In the genomic region with DNA sequence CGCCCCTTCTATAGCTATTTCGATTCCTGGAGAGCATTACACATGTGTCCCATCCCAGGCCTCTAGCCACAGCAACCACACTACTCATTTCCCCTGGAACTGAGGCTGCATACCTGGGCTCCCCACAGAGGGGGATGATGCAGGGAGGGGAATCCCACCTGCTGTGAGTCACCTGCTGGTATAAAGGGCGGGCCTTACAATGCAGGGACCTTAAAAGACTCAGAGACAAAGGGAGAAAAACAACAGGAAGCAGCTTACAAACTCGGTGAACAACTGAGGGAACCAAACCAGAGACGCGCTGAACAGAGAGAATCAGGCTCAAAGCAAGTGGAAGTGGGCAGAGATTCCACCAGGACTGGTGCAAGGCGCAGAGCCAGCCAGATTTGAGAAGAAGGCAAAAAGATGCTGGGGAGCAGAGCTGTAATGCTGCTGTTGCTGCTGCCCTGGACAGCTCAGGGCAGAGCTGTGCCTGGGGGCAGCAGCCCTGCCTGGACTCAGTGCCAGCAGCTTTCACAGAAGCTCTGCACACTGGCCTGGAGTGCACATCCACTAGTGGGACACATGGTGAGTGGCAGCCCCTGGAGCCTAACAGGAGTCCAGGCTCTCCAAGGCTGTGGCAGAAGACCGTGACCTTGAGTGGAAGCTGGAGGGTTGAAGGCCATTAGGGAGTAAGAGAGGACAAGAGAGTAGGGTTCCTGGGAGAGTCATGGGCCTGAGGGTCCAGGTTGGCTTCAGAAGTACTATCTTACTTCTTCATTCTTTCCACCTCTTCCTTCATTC, we compare ENCODE assay signal across 8 cellular contexts. TPM values are rescaled to one million over a fixed set of nuclear protein-coding genes. Genes with fewer than 3 reads are reported as not detected.
DNase-seq lines count a peak whose midpoint lies in the region; ATAC-seq and TF ChIP-seq lines count a peak whose summit lies in the region.

A gene with protein sequence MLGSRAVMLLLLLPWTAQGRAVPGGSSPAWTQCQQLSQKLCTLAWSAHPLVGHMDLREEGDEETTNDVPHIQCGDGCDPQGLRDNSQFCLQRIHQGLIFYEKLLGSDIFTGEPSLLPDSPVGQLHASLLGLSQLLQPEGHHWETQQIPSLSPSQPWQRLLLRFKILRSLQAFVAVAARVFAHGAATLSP (plus strand): TSS at position 242 of the 780 bp plus-strand sequence. CDS start 161 bp downstream, at position 403.

- peak; percentile 76 for ATAC-seq in CD8-positive, alpha-beta T cell
- ATAC-seq in HG02870 (IDR thresholded peaks at IDR 0.05; ENCODE audit: unreplicated experiment) (peak; percentile 41), HG02623 (IDR thresholded peaks at IDR 0.05; ENCODE audit: unreplicated experiment) (no peak)
- peak; percentile 86 to 87 for ATAC-seq in activated CD4-positive, CD25-positive, alpha-beta regulatory T cell treated with anti-CD3 and anti-CD28 coated beads, Interleukin-2, amount 50 U/mL, for 24 hours

- peaks cover 32% of the 10 kb centered on the region for H3K4me1 ChIP-seq in CD8-positive, alpha-beta T cell (ENCODE audit: insufficient read depth, low read length)

- peaks cover 50% of the 10 kb centered on the region for H3K4me1 Mint-ChIP-seq in CD8-positive, alpha-beta T cell (ENCODE audit: low read depth)
- H3K4me1 Mint-ChIP-seq in dendritic cell treated with granulocyte-macrophage colony-stimulating factor and Interleukin-4, amounts not matched to agents 40 ng/mL and 50 ng/mL, for 4 days (ENCODE audit: low read depth) = peaks cover 59% of the 10 kb centered on the region

- intact Hi-C loops in CD8-positive, alpha-beta T cell (cut with DNase I, micrococcal nuclease) = loop anchor here (1.0 to 10.0 kb wide), 6 partner anchors 21 to 346 kb away; a partner anchor contains a TSS
- intact Hi-C loops in dendritic cell treated with granulocyte-macrophage colony-stimulating factor and Interleukin-4, amounts not matched to agents 40 ng/mL and 50 ng/mL, for 4 days (cut with micrococcal nuclease) = no loop called here

- POLR2A ChIA-PET in CD8-positive, alpha-beta T cell (lab: Charles Lee) = interaction anchor here (0.6 to 6.7 kb wide), 14 partner anchors 10 to 377 kb away, joined by 3 to 84 read pairs (median 5); a partner anchor contains a TSS

- peak within 1 kb of the TSS; percentile 93 for H3K4me3 Mint-ChIP-seq in CD8-positive, alpha-beta T cell
- H3K4me3 Mint-ChIP-seq in dendritic cell treated with granulocyte-macrophage colony-stimulating factor and Interleukin-4, amounts not matched to agents 40 ng/mL and 50 ng/mL, for 4 days = no peak within 1 kb of the TSS

- peak; percentile 56 to 94 (median 81) for DNase-seq in CD8-positive, alpha-beta T cell
- DNase-seq in stimulated activated CD4-positive, alpha-beta T cell treated with anti-CD3 and anti-CD28 coated beads, Interleukin-1b, Interleukin-23, amount 100 ng/mL, for 24 hours (ENCODE audit: low read depth in 4 of 4, low spot score in 1 of 4) = peak; percentile 53 to 86 (median 70)
- no peak for DNase-seq in dedifferentiated amniotic fluid mesenchymal stem cell (ENCODE audit: extremely low spot score)
- DNase-seq in coronary artery (ENCODE audit: low spot score) = no peak

- H3K27me3 Mint-ChIP-seq in CD8-positive, alpha-beta T cell (ENCODE audit: low read depth) = no peaks in the 10 kb centered on the region
- no peaks in the 10 kb centered on the region for H3K27me3 Mint-ChIP-seq in dendritic cell treated with granulocyte-macrophage colony-stimulating factor and Interleukin-4, amounts not matched to agents 40 ng/mL and 50 ng/mL, for 4 days

- no peaks in the 10 kb centered on the region for H3K27me3 ChIP-seq in CD8-positive, alpha-beta T cell (ENCODE audit: insufficient read depth, low read length)

- no peak for TF ChIP-seq CTCF in CD8-positive, alpha-beta T cell (IDR thresholded peaks at IDR 0.05)
- TF ChIP-seq CTCF in coronary artery (IDR thresholded peaks at IDR 0.05) = no peak

- H3K4me3 ChIP-seq in CD8-positive, alpha-beta T cell (ENCODE audit: low read depth, low read length) = peak within 1 kb of the TSS; percentile 53
- no peak within 1 kb of the TSS for H3K4me3 ChIP-seq in coronary artery

- CTCF ChIA-PET in CD8-positive, alpha-beta T cell (lab: Charles Lee) = interaction anchor here (0.8 to 2.7 kb wide), 7 partner anchors 8 to 219 kb away, joined by 3 to 23 read pairs (median 5); a partner anchor contains a TSS

- peak within 1 kb of the TSS; percentile 99 for H3K27ac Mint-ChIP-seq in CD8-positive, alpha-beta T cell
- H3K27ac Mint-ChIP-seq in dendritic cell treated with granulocyte-macrophage colony-stimulating factor and Interleukin-4, amounts not matched to agents 40 ng/mL and 50 ng/mL, for 4 days = peak within 1 kb of the TSS; percentile 100

- H3K36me3 ChIP-seq in CD8-positive, alpha-beta T cell (ENCODE audit: insufficient read depth, low read length) = peaks cover 6% of the 10 kb centered on the region

- H3K27ac ChIP-seq in CD8-positive, alpha-beta T cell (ENCODE audit: low read depth, low read length) = peak within 1 kb of the TSS; percentile 71
- peak within 1 kb of the TSS in 1 of 2 donors; percentile 0 for H3K27ac ChIP-seq in coronary artery

- peaks cover 38% of the 10 kb centered on the region for H3K36me3 Mint-ChIP-seq in CD8-positive, alpha-beta T cell
- H3K36me3 Mint-ChIP-seq in dendritic cell treated with granulocyte-macrophage colony-stimulating factor and Interleukin-4, amounts not matched to agents 40 ng/mL and 50 ng/mL, for 4 days (ENCODE audit: low read depth) = peaks cover 37% of the 10 kb centered on the region

- no peaks in the 10 kb centered on the region for H3K9me3 Mint-ChIP-seq in CD8-positive, alpha-beta T cell
- H3K9me3 Mint-ChIP-seq in dendritic cell treated with granulocyte-macrophage colony-stimulating factor and Interleukin-4, amounts not matched to agents 40 ng/mL and 50 ng/mL, for 4 days = no peaks in the 10 kb centered on the region

- no peaks in the 10 kb centered on the region for H3K9me3 ChIP-seq in CD8-positive, alpha-beta T cell (ENCODE audit: low read length)

RNA-seq across cellular contexts. Expression of the gene that starts here (rescaled TPM):
- total RNA-seq in CD8-positive, alpha-beta T cell = 10 to 100 TPM; 21.3 to 26.7 TPM

Comparison
In these comparisons a context has a peak if more than half of its experiments do, and no peak if none do; other contexts are left out.
1. DNase-seq: peak in CD8-positive, alpha-beta T cell (7 of 7) and stimulated activated CD4-positive, alpha-beta T cell treated with anti-CD3 and anti-CD28 coated beads, Interleukin-1b, Interleukin-23, amount 100 ng/mL, for 24 hours (4 of 4); none in dedifferentiated amniotic fluid mesenchymal stem cell (single experiment) and coronary artery (single experiment).